ENCODE assay signal across 8 cellular contexts in genomic region chr10:12348341-12348869, GRCh38. TPM values are rescaled to one million over a fixed set of nuclear protein-coding genes. Genes with fewer than 3 reads are reported as not detected.
DNase-seq lines count a peak whose midpoint lies in the region; ATAC-seq, FAIRE-seq and TF ChIP-seq lines count a peak whose summit lies in the region.

No MANE protein-coding gene starts in this region.

- H3K4ac ChIP-seq in mesenchymal stem cell (ENCODE audit: low read depth in 1 of 2, low read length in 2 of 2): peak overlapping the region in 1 of 2 experiments; percentile 34

- H2BK5ac ChIP-seq in mesenchymal stem cell (ENCODE audit: low read depth, low read length, poor library complexity, severe bottlenecking): no peak overlapping the region

- H3K36me3 ChIP-seq in body of pancreas (replicated peaks in 1 of 2; ENCODE audit: insufficient read depth in 1 of 2, low read depth in 2 of 2) (no peaks in the 10 kb centered on the region), mesenchymal stem cell (ENCODE audit: control insufficient read depth in 1 of 2, insufficient read depth in 2 of 2, low read depth in 1 of 2, low read length in 2 of 2) (no peaks in the 10 kb centered on the region), uterus (no peaks in the 10 kb centered on the region)

- H3K4me2 ChIP-seq in mesenchymal stem cell (ENCODE audit: low read length, poor library complexity, severe bottlenecking): peak overlapping the region; percentile 83

- H4K8ac ChIP-seq in mesenchymal stem cell (ENCODE audit: low read length): no peak overlapping the region

- H4K91ac ChIP-seq in mesenchymal stem cell (ENCODE audit: low read length): no peak overlapping the region

- CTCF ChIA-PET in activated naive CD4-positive, alpha-beta T cell treated with anti-CD3 and anti-CD28 coated beads, Interleukin-2, amount 10 ng/mL, durations not matched to agents 7 days and 5 days (lab: Charles Lee): interaction anchor here (1.4 to 1.6 kb wide), 2 partner anchors 84 to 136 kb away, joined by 3 to 4 read pairs; no protein-coding TSS in a partner anchor

- no peaks in the 10 kb centered on the region for H3K9me3 Mint-ChIP-seq in activated naive CD4-positive, alpha-beta T cell treated with anti-CD3 and anti-CD28 coated beads, Interleukin-2, amount 10 ng/mL, durations not matched to agents 7 days and 5 days

- no peak for DNase-seq in activated naive CD4-positive, alpha-beta T cell treated with anti-CD3 and anti-CD28 coated beads, Interleukin-2, amount 10 ng/mL, durations not matched to agents 7 days and 5 days
- DNase-seq in activated naive CD4-positive, alpha-beta T cell treated with anti-CD3 and anti-CD28 coated beads, Interleukin-2, amount 50 U/mL, for 16 hours: no peak
- DNase-seq in body of pancreas (peak; percentile 71 to 90 (median 82)), mesenchymal stem cell (peak; percentile 31), uterus (peak; percentile 20 to 21), NCI-H2227 (lab: John Stamatoyannopoulos, UW; ENCODE audit: unreplicated experiment) (no peak), GM12891 (ENCODE audit: insufficient read length, low spot score) (no peak)

- H3K4me3 ChIP-seq in body of pancreas: peak overlapping the region in 1 of 2 donors; percentile 11
- peak overlapping the region; percentile 72 to 96 for H3K4me3 ChIP-seq in mesenchymal stem cell (ENCODE audit: insufficient read depth in 1 of 2, low read depth in 1 of 2, low read length in 2 of 2)
- peak overlapping the region; percentile 56 to 95 for H3K4me3 ChIP-seq in uterus

- TF ChIP-seq POLR2A in body of pancreas (IDR thresholded peaks at IDR 0.05) (peak; percentile 13 to 56 (median 52)), uterus (IDR thresholded peaks at IDR 0.05) (no peak), GM12891 (IDR thresholded peaks at IDR 0.05; ENCODE audit: low read depth, low read length) (no peak)

- FAIRE-seq in GM12891 (lab: Jason Lieb, UNC): no peak

- WGBS in body of pancreas, 2 donors: 13 to 15% methylated on average over 13 to 24 of the region's 24 CpGs
- 29% methylated on average over 20 of the region's 24 CpGs for WGBS in mesenchymal stem cell

- peaks cover 51% of the 10 kb centered on the region for H3K4me1 ChIP-seq in body of pancreas
- peaks cover 18% of the 10 kb centered on the region for H3K4me1 ChIP-seq in mesenchymal stem cell (ENCODE audit: control insufficient read depth, insufficient read depth, low read depth, low read length)
- no peaks in the 10 kb centered on the region for H3K4me1 ChIP-seq in uterus

- H3K79me1 ChIP-seq in mesenchymal stem cell (replicated peaks; ENCODE audit: low read length, poor library complexity, severe bottlenecking): peaks cover 10% of the 10 kb centered on the region

- no peak overlapping the region for H2AK5ac ChIP-seq in mesenchymal stem cell (ENCODE audit: low read length, severe bottlenecking)

- no peaks in the 10 kb centered on the region for H3K9me3 ChIP-seq in body of pancreas
- H3K9me3 ChIP-seq in mesenchymal stem cell (ENCODE audit: control insufficient read depth, low read length): no peaks in the 10 kb centered on the region
- H3K9me3 ChIP-seq in uterus: no peaks in the 10 kb centered on the region

- H3K9ac ChIP-seq in mesenchymal stem cell (ENCODE audit: low read length): peak overlapping the region; percentile 78

- H3K27me3 Mint-ChIP-seq in activated naive CD4-positive, alpha-beta T cell treated with anti-CD3 and anti-CD28 coated beads, Interleukin-2, amount 10 ng/mL, durations not matched to agents 7 days and 5 days: peaks cover 83% of the 10 kb centered on the region

- peak overlapping the region in 1 of 2 experiments; percentile 58 for H2BK12ac ChIP-seq in mesenchymal stem cell (ENCODE audit: low read length in 2 of 2)

- peak overlapping the region in 1 of 2 experiments; percentile 59 for H3K18ac ChIP-seq in mesenchymal stem cell (ENCODE audit: low read depth in 1 of 2, low read length in 2 of 2)

- H3K36me3 Mint-ChIP-seq in activated naive CD4-positive, alpha-beta T cell treated with anti-CD3 and anti-CD28 coated beads, Interleukin-2, amount 10 ng/mL, durations not matched to agents 7 days and 5 days: peaks cover 3% of the 10 kb centered on the region

- ATAC-seq in body of pancreas (peak; percentile 60), HG02981 (IDR thresholded peaks at IDR 0.05; ENCODE audit: unreplicated experiment) (no peak)

- H3K4me3 Mint-ChIP-seq in activated naive CD4-positive, alpha-beta T cell treated with anti-CD3 and anti-CD28 coated beads, Interleukin-2, amount 10 ng/mL, durations not matched to agents 7 days and 5 days: peak overlapping the region; percentile 79

- H2BK15ac ChIP-seq in mesenchymal stem cell (ENCODE audit: low read depth, poor library complexity, severe bottlenecking): no peak overlapping the region

- H3K27ac ChIP-seq in body of pancreas: peak overlapping the region; percentile 87 to 96 (median 92)
- H3K27ac ChIP-seq in mesenchymal stem cell (ENCODE audit: low read length, poor library complexity, severe bottlenecking): no peak overlapping the region
- peak overlapping the region; percentile 87 to 95 for H3K27ac ChIP-seq in uterus

- H3K27me3 ChIP-seq in body of pancreas (no peaks in the 10 kb centered on the region), mesenchymal stem cell (ENCODE audit: control insufficient read depth in 1 of 2, insufficient read depth in 1 of 2, low read length in 2 of 2) (no peaks in the 10 kb centered on the region), uterus (no peaks in the 10 kb centered on the region)

- TF ChIP-seq CTCF in body of pancreas (IDR thresholded peaks at IDR 0.05) (peak in 1 of 7 experiments; percentile 16), uterus (IDR thresholded peaks at IDR 0.05) (no peak)

- peak overlapping the region; percentile 74 for H2AFZ ChIP-seq in mesenchymal stem cell (ENCODE audit: low read depth, low read length)

- intact Hi-C loops in body of pancreas (cut with DNase I): no loop called here
- intact Hi-C loops in uterus (cut with DNase I; ENCODE audit: low total_unique reads): no loop called here

- no peak overlapping the region for H3K23ac ChIP-seq in mesenchymal stem cell (ENCODE audit: low read length in 2 of 2)

- no peak overlapping the region for H3K14ac ChIP-seq in mesenchymal stem cell (ENCODE audit: low read length in 2 of 2)

- peak overlapping the region; percentile 85 for H3K27ac Mint-ChIP-seq in activated naive CD4-positive, alpha-beta T cell treated with anti-CD3 and anti-CD28 coated beads, Interleukin-2, amount 10 ng/mL, durations not matched to agents 7 days and 5 days

- H2BK120ac ChIP-seq in mesenchymal stem cell (ENCODE audit: low read depth, low read length): no peak overlapping the region

- H3K4me1 Mint-ChIP-seq in activated naive CD4-positive, alpha-beta T cell treated with anti-CD3 and anti-CD28 coated beads, Interleukin-2, amount 10 ng/mL, durations not matched to agents 7 days and 5 days: peaks cover 29% of the 10 kb centered on the region

TF ChIP-seq in GM12891, 5 proteins besides CTCF, POLR2A, EP300 and RAD21:
- TF ChIP-seq POLR2AphosphoS5 (IDR thresholded peaks at IDR 0.05; ENCODE audit: low read depth, low read length) (no peak), TAF1 (IDR thresholded peaks at IDR 0.05; ENCODE audit: low read depth, low read length) (no peak), PAX5 (IDR thresholded peaks at IDR 0.05; ENCODE audit: insufficient read depth, low read length, severe bottlenecking) (no peak), POU2F2 (IDR thresholded peaks at IDR 0.05; ENCODE audit: low read depth, low read length) (no peak), SPI1 (IDR thresholded peaks at IDR 0.05; ENCODE audit: low read depth, low read length) (no peak)

RNA-seq across cellular contexts. Expression of gene CAMK1D, which starts 0.9 kb away (rescaled TPM):
- total RNA-seq in body of pancreas: 10 to 100 TPM; 12.5 to 14.2 TPM
- polyA plus RNA-seq in mesenchymal stem cell (2013, experiment 1 of 2): 7.6 TPM
- 7.8 TPM for polyA plus RNA-seq in mesenchymal stem cell (2013, experiment 2 of 2)
- 10 to 100 TPM in 3 of 4 donors, 1 to 10 TPM in 1; 3.5 to 48.4 (median 10.8) TPM for total RNA-seq in uterus
- polyA plus RNA-seq in GM12891 (2012; ENCODE audit: low read depth, missing spikeins): 17.6 TPM

Comparison
In these comparisons a context has a peak if more than half of its experiments do, and no peak if none do; other contexts are left out.
1. DNase-seq: peak in body of pancreas (4 of 4), mesenchymal stem cell (single experiment) and uterus (2 of 2); none in activated naive CD4-positive, alpha-beta T cell treated with anti-CD3 and anti-CD28 coated beads, Interleukin-2, amount 10 ng/mL, durations not matched to agents 7 days and 5 days (single experiment), activated naive CD4-positive, alpha-beta T cell treated with anti-CD3 and anti-CD28 coated beads, Interleukin-2, amount 50 U/mL, for 16 hours (single experiment), NCI-H2227 (single experiment) and GM12891 (single experiment).
2. POLR2A ChIP-seq: peak in body of pancreas (3 of 3); none in uterus (0 of 2) and GM12891 (single experiment).